Comparison of ENCODE assay signal across 14 cellular contexts in the genomic region with DNA sequence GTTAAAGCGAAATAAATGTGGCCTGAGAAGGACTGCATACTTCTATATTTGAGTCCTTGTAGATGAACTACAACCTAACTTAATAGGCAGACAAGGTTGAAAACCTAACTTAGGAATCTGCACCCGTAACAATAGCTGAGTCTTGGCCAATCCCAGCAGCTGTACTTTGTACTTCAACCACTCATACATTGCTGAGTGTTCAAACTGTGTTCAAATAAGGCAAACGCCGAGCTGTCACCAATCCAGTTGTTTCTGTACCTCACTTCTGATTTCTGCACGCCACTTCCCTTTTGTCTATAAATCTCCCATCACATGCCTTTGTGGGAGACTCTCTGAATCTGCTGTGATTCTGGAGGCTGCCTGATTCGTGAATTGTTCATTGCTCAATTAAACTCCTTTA.
"Had no signal": no experiment of that assay in that cellular context is flagged by ENCODE, and none has a peak within 500 bp of the region (broad histone marks: within the 10 kb centered on the region; RNA-seq: fewer than 3 reads in every experiment).

No MANE protein-coding gene starts in this region.

- H3K27me3 ChIP-seq: body of pancreas, ovary, tibial artery had no signal

- ATAC-seq: activated CD8-positive, alpha-beta T cell treated with anti-CD3 and anti-CD28 coated beads for 36 hours; body of pancreas; effector memory CD8-positive, alpha-beta T cell; natural killer cell; stimulated activated naive CD8-positive, alpha-beta T cell treated with anti-CD3 and anti-CD28 coated beads, Interleukin-15, Interleukin-2, amounts not matched to agents 100 U/mL and 50 U/mL, for 24 hours had no signal

- H3K27ac ChIP-seq: body of pancreas, ovary, tibial artery had no signal

- H3K4me3 ChIP-seq: body of pancreas, ovary, tibial artery had no signal

- H3K36me3 ChIP-seq: ovary, tibial artery had no signal

- DNase-seq: activated CD4-positive, alpha-beta T cell treated with anti-CD3 and anti-CD28 coated beads, Interleukin-2, amount 10 ng/mL, durations not matched to agents 24 days and 14 days; activated CD8-positive, alpha-beta T cell treated with anti-CD3 and anti-CD28 coated beads for 36 hours; activated naive CD4-positive, alpha-beta T cell treated with Interleukin-2 at 50 U/mL for 16 hours; activated naive CD8-positive, alpha-beta T cell treated with anti-CD3 and anti-CD28 coated beads, Interleukin-2, amount 10 ng/mL, durations not matched to agents 7 days and 5 days; activated T-cell treated with anti-CD3 and anti-CD28 coated beads, Interleukin-2, amount 50 U/mL, for 24 hours; body of pancreas; effector memory CD8-positive, alpha-beta T cell; foreskin fibroblast; mesendoderm; natural killer cell; ovary; stimulated activated CD4-positive, alpha-beta T cell treated with anti-CD3 and anti-CD28 coated beads, Interleukin-2, amount 100 ng/mL, for 24 hours; stimulated activated naive CD8-positive, alpha-beta T cell treated with anti-CD3 and anti-CD28 coated beads, Interleukin-15, Interleukin-2, amounts not matched to agents 100 U/mL and 50 U/mL, for 24 hours; tibial artery had no signal

- H3K9me3 ChIP-seq: body of pancreas, ovary, tibial artery had no signal

- H3K4me1 ChIP-seq: body of pancreas had no signal
